Comparison of ENCODE assay signal across 12 cellular contexts in genomic region chrX:87583679-87584078, GRCh38.
DNase-seq lines count a peak whose midpoint lies in the region; ATAC-seq, FAIRE-seq and TF ChIP-seq lines count a peak whose summit lies in the region.
"Had no signal": no experiment of that assay in that cellular context is flagged by ENCODE, and none has a peak within 500 bp of the region (broad histone marks: within the 10 kb centered on the region; RNA-seq: fewer than 3 reads in every experiment).

No MANE protein-coding gene starts in this region.

- no peaks in the 10 kb centered on the region for H3K9me2 ChIP-seq in PC-9 (ENCODE audit: insufficient read depth)

- no peaks in the 10 kb centered on the region for H3K4me1 ChIP-seq in PC-9 (replicated peaks; ENCODE audit: insufficient read depth)
- H3K4me1 ChIP-seq in Peyer's patch: no peaks in the 10 kb centered on the region

- no peak overlapping the region for H2AFZ ChIP-seq in PC-9

- H3K4me3 ChIP-seq in PC-9 (no peak overlapping the region), fibroblast of villous mesenchyme (ENCODE audit: low read depth, low read length) (no peak overlapping the region), Peyer's patch (no peak overlapping the region)

- POLR2A ChIA-PET in PC-9 (lab: Charles Lee; ENCODE audit: unreplicated experiment): no interaction called here

- H3K9me3 ChIP-seq in PC-9 (ENCODE audit: insufficient read depth, low read depth): no peaks in the 10 kb centered on the region
- no peaks in the 10 kb centered on the region for H3K9me3 ChIP-seq in Peyer's patch

- DNase-seq in GM12892 (ENCODE audit: insufficient read length) (no peak), PC-9 (peak in 1 of 2 experiments; percentile 2), fibroblast of villous mesenchyme (ENCODE audit: low read depth) (peak; percentile 20), NCI-H345 (lab: John Stamatoyannopoulos, UW) (no peak), pons (ENCODE audit: low spot score) (no peak), Peyer's patch (no peak)
- DNase-seq: effector CD4-positive, alpha-beta T cell; H7; NCI-H187 treated with DMSO at 0.1 percent for 48 hours; stimulated activated naive B cell treated with anti-CD40 and anti-IgM and Interleukin-4, amounts not matched to agents 10 μg/mL and 1 μg/mL and 100 μg/mL, for 72 hours had no signal

- ATAC-seq in GM21447 (IDR thresholded peaks at IDR 0.05; ENCODE audit: unreplicated experiment): no peak
- ATAC-seq: stimulated activated naive B cell treated with anti-CD40 and anti-IgM and Interleukin-4, amounts not matched to agents 10 μg/mL and 1 μg/mL and 100 μg/mL, for 72 hours had no signal

- intact Hi-C loops in PC-9 (cut with micrococcal nuclease; ENCODE audit: unreplicated experiment): loop anchor here (5.0 kb wide), 1 partner anchor 79 kb away; no protein-coding TSS in a partner anchor

- no peak overlapping the region for H3K27ac ChIP-seq in 22Rv1
- H3K27ac ChIP-seq in PC-9: no peak overlapping the region
- no peak overlapping the region for H3K27ac ChIP-seq in Peyer's patch

- H3K4me2 ChIP-seq in PC-9: no peak overlapping the region

- FAIRE-seq in GM12892 (lab: Jason Lieb, UNC): peak; percentile 21

- TF ChIP-seq CTCF in 22Rv1 (IDR thresholded peaks at IDR 0.05) (peak; percentile 60), PC-9 (conservative IDR thresholded peaks at IDR 0.05) (peak; percentile 65), fibroblast of villous mesenchyme (IDR thresholded peaks at IDR 0.05; ENCODE audit: insufficient read depth, low read depth, low read length) (peak; percentile 38), Peyer's patch (IDR thresholded peaks at IDR 0.05) (no peak)

- CTCF ChIA-PET in PC-9 (lab: Charles Lee): no interaction called here

- TF ChIP-seq POLR2A in GM12892 (IDR thresholded peaks at IDR 0.05; ENCODE audit: low read depth, low read length) (no peak), Peyer's patch (IDR thresholded peaks at IDR 0.05) (no peak)

- no peaks in the 10 kb centered on the region for H3F3A ChIP-seq in PC-9 (ENCODE audit: insufficient read depth, low read depth)

- H4K20me1 ChIP-seq in PC-9 (ENCODE audit: insufficient read depth): no peaks in the 10 kb centered on the region

- BruUV-seq in PC-9 (replicated peaks; lab: Mats Ljungman, UMichigan): no TSS peak

- no peaks in the 10 kb centered on the region for H3K27me3 ChIP-seq in PC-9 (ENCODE audit: insufficient read depth, low read depth)
- no peaks in the 10 kb centered on the region for H3K27me3 ChIP-seq in Peyer's patch

- H3K79me2 ChIP-seq in PC-9 (ENCODE audit: low read depth): no peaks in the 10 kb centered on the region

- H3K36me3 ChIP-seq in PC-9 (ENCODE audit: low read depth): no peaks in the 10 kb centered on the region
- H3K36me3 ChIP-seq in Peyer's patch: no peaks in the 10 kb centered on the region

Comparison
In these comparisons a context has a peak if more than half of its experiments do, and no peak if none do; other contexts are left out.
1. CTCF ChIP-seq: peak in 22Rv1 (single experiment), PC-9 (single experiment) and fibroblast of villous mesenchyme (single experiment); none in Peyer's patch (0 of 6).